Comparison of ENCODE assay signal across 8 cellular contexts in the genomic region with DNA sequence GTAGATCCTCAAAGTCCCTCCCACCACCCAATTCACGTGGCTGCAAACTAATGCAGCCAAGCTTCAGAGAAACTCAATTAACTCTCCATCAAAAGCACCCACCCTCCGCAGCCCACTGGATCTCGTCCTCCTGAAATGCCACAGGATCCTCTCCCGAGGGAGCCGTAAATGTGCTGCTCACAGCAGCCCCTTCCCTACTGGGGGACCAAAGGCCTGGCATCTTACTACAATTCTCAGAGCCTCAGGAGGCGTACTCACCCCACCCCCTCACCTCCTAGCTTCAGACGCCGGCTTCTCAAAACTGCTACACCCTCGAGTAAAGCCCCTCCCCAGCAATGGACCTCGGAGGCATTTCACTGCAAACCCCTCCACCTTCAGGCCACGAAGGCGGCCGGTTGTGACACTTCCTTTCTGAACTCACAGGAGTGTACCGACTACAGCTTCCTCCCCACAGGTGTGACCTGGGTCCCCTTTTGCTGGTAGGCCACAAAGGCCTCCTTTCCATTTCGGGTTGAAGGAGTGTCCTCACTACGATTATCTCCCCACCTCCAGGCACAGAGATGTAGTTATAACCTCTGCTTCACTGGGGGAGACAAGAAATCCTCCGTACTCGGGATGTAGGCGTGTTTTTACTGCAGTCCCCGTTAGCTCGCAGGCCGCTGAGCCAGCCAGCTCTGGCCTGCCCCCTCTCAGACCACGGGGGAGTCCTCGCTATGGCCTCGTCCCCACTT. TPM values are rescaled to one million over a fixed set of nuclear protein-coding genes. Genes with fewer than 3 reads are reported as not detected.
DNase-seq lines count a peak whose midpoint lies in the region; ATAC-seq, FAIRE-seq and TF ChIP-seq lines count a peak whose summit lies in the region.

No MANE protein-coding gene starts in this region.

- dilution Hi-C loops in mammary epithelial cell (cut with HindIII; ENCODE audit: low sequenced_read_pairs): no loop called here

- peak overlapping the region; percentile 99 for H3K27ac Mint-ChIP-seq in activated B cell treated with CpG ODN at 0.5 μM for 24 hours

- peak overlapping the region; percentile 94 for H3K4me3 Mint-ChIP-seq in activated B cell treated with CpG ODN at 0.5 μM for 24 hours

- peaks cover 54% of the 10 kb centered on the region for H3K4me1 Mint-ChIP-seq in activated B cell treated with CpG ODN at 0.5 μM for 24 hours

- peak overlapping the region; percentile 85 for H3K4me2 ChIP-seq in mammary epithelial cell (ENCODE audit: insufficient read depth, low read depth, low read length)

- ATAC-seq in activated B cell treated with CpG ODN at 0.5 μM for 24 hours (ENCODE audit: low read depth) (peak; percentile 48), left colon (peak; percentile 52)

- H3K9me3 ChIP-seq in mammary epithelial cell (replicated peaks; ENCODE audit: insufficient read depth, low read length): no peaks in the 10 kb centered on the region

- TF ChIP-seq POLR2A in GM12892 (IDR thresholded peaks at IDR 0.05; ENCODE audit: low read depth, low read length): peak; percentile 85

- BruUV-seq in mammary epithelial cell (replicated peaks; lab: Mats Ljungman, UMichigan): TSS peak; percentile 5

- POLR2A ChIA-PET in activated B cell treated with CpG ODN at 0.5 μM for 24 hours (lab: Charles Lee): interaction anchor here (0.6 to 4.7 kb wide), 30 partner anchors 8 to 1341 kb away, joined by 3 to 95 read pairs (median 5); a partner anchor contains a TSS

- H3K4me1 ChIP-seq in mammary epithelial cell (ENCODE audit: insufficient read depth, low read length): peaks cover 30% of the 10 kb centered on the region

- no peaks in the 10 kb centered on the region for H3K9me3 Mint-ChIP-seq in activated B cell treated with CpG ODN at 0.5 μM for 24 hours

- H4K20me1 ChIP-seq in mammary epithelial cell (ENCODE audit: insufficient read depth, low read length): peaks cover 28% of the 10 kb centered on the region

- TF ChIP-seq CTCF in HFF-Myc (IDR thresholded peaks at IDR 0.05; ENCODE audit: low read depth, low read length, missing control alignments) (no peak), activated B cell treated with CpG ODN at 0.5 μM for 24 hours (IDR thresholded peaks at IDR 0.05) (no peak), mammary epithelial cell (conservative IDR thresholded peaks at IDR 0.05 in 1 of 2, IDR thresholded peaks at IDR 0.05 in 1 of 2; ENCODE audit: extremely low read depth in 1 of 2, insufficient read depth in 1 of 2, low read depth in 1 of 2, low read length in 2 of 2) (no peak)

- H3K36me3 ChIP-seq in mammary epithelial cell (ENCODE audit: insufficient read depth, low read length): no peaks in the 10 kb centered on the region

- intact Hi-C loops in activated B cell treated with CpG ODN at 0.5 μM for 24 hours (cut with micrococcal nuclease) (loop anchor here (1.0 to 5.0 kb wide), 7 partner anchors 35 to 291 kb away; a partner anchor contains a TSS), mammary epithelial cell (cut with micrococcal nuclease) (loop anchor here (2.0 to 5.0 kb wide), 3 partner anchors 47 to 288 kb away; a partner anchor contains a TSS), left colon (cut with DNase I, micrococcal nuclease) (no loop called here)

- in situ Hi-C loops in mammary epithelial cell (cut with MboI; ENCODE audit: low sequenced_read_pairs in 2 of 2): no loop called here

- CTCF ChIA-PET in activated B cell treated with CpG ODN at 0.5 μM for 24 hours (lab: Charles Lee) (interaction anchor here (1.2 to 1.4 kb wide), 3 partner anchors 45 to 200 kb away, joined by 3 to 7 read pairs (median 4); no protein-coding TSS in a partner anchor), mammary epithelial cell (lab: Charles Lee; ENCODE audit: low non-redundant PET) (no interaction called here)

- peak overlapping the region; percentile 97 for H3K9ac ChIP-seq in mammary epithelial cell (ENCODE audit: insufficient read depth, low read length)

- peaks cover 32% of the 10 kb centered on the region for H3K36me3 Mint-ChIP-seq in activated B cell treated with CpG ODN at 0.5 μM for 24 hours (ENCODE audit: low read depth)

- FAIRE-seq in GM12892 (lab: Jason Lieb, UNC): peak; percentile 81

- H3K27me3 ChIP-seq in mammary epithelial cell (ENCODE audit: insufficient read depth, low read length): no peaks in the 10 kb centered on the region

- H2AFZ ChIP-seq in mammary epithelial cell (ENCODE audit: low read depth, low read length): peak overlapping the region; percentile 97

- peak; percentile 44 for DNase-seq in GM12892 (ENCODE audit: insufficient read length)
- DNase-seq in HFF-Myc (ENCODE audit: extremely low read depth, low read depth): peak; percentile 11
- DNase-seq in NCI-H1105 (lab: John Stamatoyannopoulos, UW): peak; percentile 49
- DNase-seq in activated B cell treated with CpG ODN at 0.5 μM for 24 hours: peak; percentile 51
- DNase-seq in mammary epithelial cell: peak; percentile 54
- DNase-seq in left colon: peak; percentile 63
- peak; percentile 52 for DNase-seq in stimulated activated CD4-positive, alpha-beta T cell treated with anti-CD3 and anti-CD28 coated beads, Interleukin-4, amount 100 ng/mL, for 1 hour
- no peak for DNase-seq in NCI-H1694 treated with DMSO at 0.1 percent for 48 hours (lab: John Stamatoyannopoulos, UW)

- H3K79me2 ChIP-seq in mammary epithelial cell (ENCODE audit: insufficient read depth, low read length): peaks cover 60% of the 10 kb centered on the region

- 0% methylated on average over 16 of the region's 25 CpGs for WGBS in mammary epithelial cell (ENCODE audit: low coverage, missing lambda C conversion rate)

- H3K27me3 Mint-ChIP-seq in activated B cell treated with CpG ODN at 0.5 μM for 24 hours: no peaks in the 10 kb centered on the region

- H3K4me3 ChIP-seq in HFF-Myc (replicated peaks; ENCODE audit: low read depth, low read length) (peak overlapping the region; percentile 99), mammary epithelial cell (replicated peaks in 1 of 3; ENCODE audit: insufficient read depth in 1 of 3, low read depth in 2 of 3, low read length in 3 of 3) (peak overlapping the region; percentile 65 to 97 (median 87))

- peak overlapping the region; percentile 89 for H3K27ac ChIP-seq in mammary epithelial cell (ENCODE audit: insufficient read depth, low read depth, low read length)

RNA-seq across cellular contexts. Expression of a gene that starts 0.7 kb away (rescaled TPM):
- 137 TPM for polyA plus RNA-seq in GM12892 (2012; ENCODE audit: missing spikeins)
- total RNA-seq in activated B cell treated with CpG ODN at 0.5 μM for 24 hours (234 and 264 TPM in 2 replicates), mammary epithelial cell (100 to 1,000 TPM; 110 to 157 TPM), left colon (100 to 1,000 TPM; 108 to 126 TPM)
- polyA plus RNA-seq in mammary epithelial cell: 97.7 TPM
- 119 TPM for polyA minus RNA-seq in mammary epithelial cell

RNA-seq across cellular contexts. Expression of a gene that starts 0.7 kb away (rescaled TPM):
- polyA plus RNA-seq in GM12892 (2012; ENCODE audit: missing spikeins): 41.9 TPM
- total RNA-seq in activated B cell treated with CpG ODN at 0.5 μM for 24 hours (129 and 139 TPM in 2 replicates), mammary epithelial cell (10 to 100 TPM; 62.8 to 71.2 TPM), left colon (10 to 100 TPM; 63.5 to 73.0 TPM)
- 91.9 TPM for polyA plus RNA-seq in mammary epithelial cell
- polyA minus RNA-seq in mammary epithelial cell: 98.2 TPM

RNA-seq across cellular contexts. Expression of a gene that starts 35.2 kb away (rescaled TPM):
- polyA plus RNA-seq in GM12892 (2012; ENCODE audit: missing spikeins): 25.7 TPM
- total RNA-seq in activated B cell treated with CpG ODN at 0.5 μM for 24 hours (27.1 and 30.6 TPM in 2 replicates), mammary epithelial cell (10 to 100 TPM; 28.8 to 33.0 TPM), left colon (10 to 100 TPM; 31.5 to 39.0 TPM)
- 44.8 TPM for polyA plus RNA-seq in mammary epithelial cell
- 57.3 TPM for polyA minus RNA-seq in mammary epithelial cell

RNA-seq across cellular contexts. Expression of a gene that starts 35.2 kb away (rescaled TPM):
- 80.8 TPM for polyA plus RNA-seq in GM12892 (2012; ENCODE audit: missing spikeins)
- total RNA-seq in activated B cell treated with CpG ODN at 0.5 μM for 24 hours (96.8 and 131 TPM in 2 replicates), mammary epithelial cell (100 to 1,000 TPM; 113 to 176 TPM), left colon (100 to 1,000 TPM; 148 to 151 TPM)
- 386 TPM for polyA plus RNA-seq in mammary epithelial cell
- polyA minus RNA-seq in mammary epithelial cell: 17.3 TPM

RNA-seq across cellular contexts. Expression of a gene that starts 48.3 kb away (rescaled TPM):
- polyA plus RNA-seq in GM12892 (2012; ENCODE audit: missing spikeins): 13.6 TPM
- total RNA-seq in activated B cell treated with CpG ODN at 0.5 μM for 24 hours: 1.5 and 2.2 TPM in 2 replicates
- 1 to 10 TPM; 2.8 to 4.3 TPM for total RNA-seq in mammary epithelial cell
- polyA plus RNA-seq in mammary epithelial cell: 1.1 TPM
- not detected for polyA minus RNA-seq in mammary epithelial cell
- total RNA-seq in left colon: 1 to 10 TPM; 3.2 to 5.8 TPM

Comparison
In these comparisons a context has a peak if more than half of its experiments do, and no peak if none do; other contexts are left out.
1. intact Hi-C loops: an anchor here in activated B cell treated with CpG ODN at 0.5 μM for 24 hours (1.0 to 5.0 kb wide) and mammary epithelial cell (2.0 to 5.0 kb wide); none called in left colon.